Comparison of ENCODE assay signal across 8 cellular contexts in genomic region chr5:113294341-113295110, GRCh38.
DNase-seq lines count a peak whose midpoint lies in the region; ATAC-seq and TF ChIP-seq lines count a peak whose summit lies in the region.

No MANE protein-coding gene starts in this region.

- CTCF ChIA-PET in activated B cell treated with CpG ODN at 0.5 μM for 24 hours (lab: Charles Lee): no interaction called here

- H3K36me3 ChIP-seq in spleen: no peaks in the 10 kb centered on the region

- H3K27ac ChIP-seq in caudate nucleus (ENCODE audit: low read depth, low read length): peak overlapping the region; percentile 38
- peak overlapping the region; percentile 70 to 86 (median 82) for H3K27ac ChIP-seq in spleen

- peak overlapping the region; percentile 62 for H3K4me3 ChIP-seq in GM12865 (ENCODE audit: low read depth, low read length)
- H3K4me3 ChIP-seq in HFF-Myc (replicated peaks; ENCODE audit: low read depth, low read length): peak overlapping the region; percentile 51
- peak overlapping the region; percentile 65 to 95 (median 74) for H3K4me3 ChIP-seq in spleen

- TF ChIP-seq CTCF in GM12865 (IDR thresholded peaks at IDR 0.05; ENCODE audit: insufficient read depth, low read depth, low read length, missing control alignments): no peak
- peak; percentile 15 for TF ChIP-seq CTCF in HFF-Myc (IDR thresholded peaks at IDR 0.05; ENCODE audit: low read depth, low read length, missing control alignments)
- TF ChIP-seq CTCF in activated B cell treated with CpG ODN at 0.5 μM for 24 hours (IDR thresholded peaks at IDR 0.05): no peak
- TF ChIP-seq CTCF in spleen (IDR thresholded peaks at IDR 0.05 in 8 of 11, conservative IDR thresholded peaks at IDR 0.05 in 3 of 11): no peak

- peaks cover 0 to 64% (median 0%) of the 10 kb centered on the region in 7 donors for H3K27me3 ChIP-seq in spleen (replicated peaks in 1 of 7)

- ATAC-seq in activated B cell treated with CpG ODN at 0.5 μM for 24 hours (ENCODE audit: low read depth): peak; percentile 89

- H3K4me1 ChIP-seq in spleen: peaks cover 0 to 41% (median 18%) of the 10 kb centered on the region in 6 donors

- POLR2A ChIA-PET in activated B cell treated with CpG ODN at 0.5 μM for 24 hours (lab: Charles Lee): interaction anchor here (1.5 kb wide), 1 partner anchor 19 kb away, joined by 3 read pairs; no protein-coding TSS in a partner anchor

- peak; percentile 73 for DNase-seq in GM12865 (ENCODE audit: low read depth)
- DNase-seq in HFF-Myc (ENCODE audit: extremely low read depth, low read depth): peak; percentile 71
- DNase-seq in NCI-H1092 treated with DMSO at 0.1 percent for 48 hours (lab: John Stamatoyannopoulos, UW): peak; percentile 57
- peak; percentile 26 for DNase-seq in activated B cell treated with CpG ODN at 0.5 μM for 24 hours
- DNase-seq in caudate nucleus (lab: John Stamatoyannopoulos, UW): peak in 56 of 61 donors; percentile 12 to 86 (median 53)
- DNase-seq in iris pigment epithelial cell (ENCODE audit: low read depth): peak; percentile 91
- DNase-seq in spleen: peak; percentile 92
- no peak for DNase-seq in NCI-H128 (lab: John Stamatoyannopoulos, UW; ENCODE audit: unreplicated experiment)

- peaks cover 22% of the 10 kb centered on the region for H3K4me1 Mint-ChIP-seq in activated B cell treated with CpG ODN at 0.5 μM for 24 hours

- H3K9me3 Mint-ChIP-seq in activated B cell treated with CpG ODN at 0.5 μM for 24 hours: no peaks in the 10 kb centered on the region

- peaks cover 57% of the 10 kb centered on the region for H3K27me3 Mint-ChIP-seq in activated B cell treated with CpG ODN at 0.5 μM for 24 hours

- no peaks in the 10 kb centered on the region for H3K36me3 Mint-ChIP-seq in activated B cell treated with CpG ODN at 0.5 μM for 24 hours (ENCODE audit: low read depth)

- peak in 1 of 3 donors; percentile 75 for TF ChIP-seq POLR2A in spleen (IDR thresholded peaks at IDR 0.05)

- no peak overlapping the region for H3K27ac Mint-ChIP-seq in activated B cell treated with CpG ODN at 0.5 μM for 24 hours

- intact Hi-C loops in activated B cell treated with CpG ODN at 0.5 μM for 24 hours (cut with micrococcal nuclease): no loop called here
- intact Hi-C loops in spleen (cut with DNase I; ENCODE audit: low total_unique reads): no loop called here

- peaks cover 0 to under 1% (median 0%) of the 10 kb centered on the region in 8 donors for H3K9me3 ChIP-seq in spleen

- WGBS in spleen, 5 donors: 0 to 2% (median 1%) methylated on average over 18 to 59 of the region's 59 CpGs

- H3K4me3 Mint-ChIP-seq in activated B cell treated with CpG ODN at 0.5 μM for 24 hours: peak overlapping the region; percentile 86
